1 cellular context compared by ENCODE assay signal in genomic region chr13:32409561-32410440, GRCh38.
TF ChIP-seq lines count a peak whose summit lies in the region.

No MANE protein-coding gene starts in this region.

TF ChIP-seq in HepG2, 621 proteins besides CTCF, POLR2A, EP300 and RAD21 (continued from another document):
- TF ChIP-seq MZF1 (CRISPR knock-in tag; IDR thresholded peaks at IDR 0.05; ENCODE audit: borderline replicate concordance) (no peak), ZNF484 (CRISPR knock-in tag; IDR thresholded peaks at IDR 0.05; ENCODE audit: borderline replicate concordance, low read depth) (no peak), SALL1 (CRISPR knock-in tag; IDR thresholded peaks at IDR 0.05) (0 out of 2 replicates have a peak, but pooled peaks have one; percentile 18), SAP130 (CRISPR knock-in tag; IDR thresholded peaks at IDR 0.05; ENCODE audit: low read depth) (peak; percentile 20; the same call in 1 of the 2 replicates), ETV5 (CRISPR knock-in tag; IDR thresholded peaks at IDR 0.05; ENCODE audit: borderline replicate concordance) (no peak), HNF4A (CRISPR knock-in tag; IDR thresholded peaks at IDR 0.05) (peak; percentile 37), HNF4G (IDR thresholded peaks at IDR 0.05; ENCODE audit: borderline replicate concordance, low read depth, low read length) (peak; percentile 41; the same call in 1 of the 2 replicates), HNF4G (CRISPR knock-in tag; IDR thresholded peaks at IDR 0.05; ENCODE audit: borderline replicate concordance, low read depth) (no peak), ZNF652 (CRISPR knock-in tag; IDR thresholded peaks at IDR 0.05; ENCODE audit: borderline replicate concordance, low read depth) (peak; percentile 40; the same call in 1 of the 2 replicates), MBD4 (IDR thresholded peaks at IDR 0.05; ENCODE audit: borderline replicate concordance, low read length) (no peak), CEBPG (CRISPR knock-in tag; IDR thresholded peaks at IDR 0.05) (peak; percentile 57; the same call in 1 of the 2 replicates), ZBTB21 (CRISPR knock-in tag; IDR thresholded peaks at IDR 0.05) (no peak), ZNF841 (CRISPR knock-in tag; IDR thresholded peaks at IDR 0.05; ENCODE audit: borderline replicate concordance) (no peak), PRDM15 (CRISPR knock-in tag; IDR thresholded peaks at IDR 0.05) (no peak), ZNF501 (CRISPR knock-in tag; IDR thresholded peaks at IDR 0.05) (peak; percentile 53; the same call in 1 of the 2 replicates), BCL6 (CRISPR knock-in tag; IDR thresholded peaks at IDR 0.05) (0 out of 2 replicates have a peak, but pooled peaks have one; percentile 39), PBX3 (CRISPR knock-in tag; IDR thresholded peaks at IDR 0.05; ENCODE audit: borderline replicate concordance) (no peak), CEBPB (IDR thresholded peaks at IDR 0.05; ENCODE audit: borderline replicate concordance, low read depth, low read length) (peak; percentile 74), AHR (CRISPR knock-in tag; IDR thresholded peaks at IDR 0.05) (no peak), KLF15 (CRISPR knock-in tag; IDR thresholded peaks at IDR 0.05; ENCODE audit: borderline replicate concordance) (no peak), ASH2L (IDR thresholded peaks at IDR 0.05; ENCODE audit: insufficient read length, low read depth, low read length) (peak; percentile 59), ATF4 (CRISPR knock-in tag; IDR thresholded peaks at IDR 0.05) (peak in 1 of 2 experiments; percentile 44; a peak in 1 of 4 replicates), DNMT1 (CRISPR knock-in tag; IDR thresholded peaks at IDR 0.05) (no peak), PHF21A (CRISPR knock-in tag; IDR thresholded peaks at IDR 0.05) (0 out of 2 replicates have a peak, but pooled peaks have one; percentile 32), ZNF281 (CRISPR knock-in tag; IDR thresholded peaks at IDR 0.05; ENCODE audit: borderline replicate concordance) (peak; percentile 92), YY1 (IDR thresholded peaks at IDR 0.05; ENCODE audit: insufficient read depth, insufficient replicate concordance, low read depth, low read length) (no peak), MTERF4 (CRISPR knock-in tag; IDR thresholded peaks at IDR 0.05) (no peak), ZNF260 (CRISPR knock-in tag; IDR thresholded peaks at IDR 0.05; ENCODE audit: borderline replicate concordance, low read depth) (no peak), HMG20B (CRISPR knock-in tag; conservative IDR thresholded peaks at IDR 0.05) (no peak), HOXD1 (CRISPR knock-in tag; IDR thresholded peaks at IDR 0.05) (no peak), ZNF687 (CRISPR knock-in tag; IDR thresholded peaks at IDR 0.05) (peak; percentile 50), SMC3 (IDR thresholded peaks at IDR 0.05; ENCODE audit: low read length) (no peak), TEAD3 (CRISPR knock-in tag; optimal IDR thresholded peaks at IDR 0.05; ENCODE audit: borderline replicate concordance) (peak; percentile 5), SRF (IDR thresholded peaks at IDR 0.05; ENCODE audit: low read depth, low read length) (no peak)
